Comparison of ENCODE assay signal across 9 cellular contexts in the genomic region with DNA sequence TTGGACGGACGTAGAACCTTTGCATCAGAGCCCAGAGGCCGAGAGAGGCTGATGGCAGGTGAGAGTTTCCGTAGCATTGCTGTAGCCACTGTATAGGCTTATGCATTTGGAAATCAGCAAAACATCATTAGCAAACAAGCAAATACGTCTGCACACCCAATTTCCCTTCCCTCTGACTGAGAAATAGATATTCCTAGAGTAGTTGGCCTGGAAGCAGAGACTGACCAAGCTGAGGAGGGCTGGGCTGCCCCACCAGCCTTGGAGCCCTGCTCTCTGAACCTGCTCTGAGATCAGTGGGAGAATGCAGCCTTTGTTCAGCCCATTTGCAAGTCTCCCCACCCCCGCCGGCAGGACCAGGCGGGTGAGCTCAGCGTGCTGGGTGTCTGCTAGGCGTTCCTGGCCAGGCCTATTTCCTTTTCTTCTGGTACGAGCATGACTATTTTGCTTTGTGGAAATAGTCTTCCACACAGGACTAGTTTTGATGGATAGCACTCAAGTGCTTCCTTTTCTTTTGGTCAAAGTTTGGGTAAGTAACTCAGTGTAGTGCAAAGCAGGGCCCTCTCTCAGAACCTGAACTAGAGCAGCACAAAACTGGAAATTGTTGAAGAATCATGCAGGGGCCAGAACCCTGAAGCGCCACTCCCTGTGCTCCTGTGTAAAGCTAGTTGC. TPM values are rescaled to one million over a fixed set of nuclear protein-coding genes. Genes with fewer than 3 reads are reported as not detected.
DNase-seq lines count a peak whose midpoint lies in the region; TF ChIP-seq lines count a peak whose summit lies in the region.
"Had no signal": no experiment of that assay in that cellular context is flagged by ENCODE, and none has a peak within 500 bp of the region (broad histone marks: within the 10 kb centered on the region; RNA-seq: fewer than 3 reads in every experiment).

No MANE protein-coding gene starts in this region.

- peak overlapping the region; percentile 74 for H3K27ac Mint-ChIP-seq in activated T-helper 1 cell treated with anti-CD3 and anti-CD28 coated beads, Interleukin-12 subunit alpha, Interleukin-12 subunit beta, Interleukin-2, Interleukin-4 antibody, amounts not matched to agents 30 ng/mL and 10 ng/mL and 1 ng/mL, durations not matched to agents 14 hours and 24 hours and 36 hours

- peaks cover 29% of the 10 kb centered on the region for H3K4me1 ChIP-seq in left ventricle myocardium inferior

- no peak for TF ChIP-seq CTCF in left ventricle myocardium inferior (IDR thresholded peaks at IDR 0.05; ENCODE audit: borderline replicate concordance)

- no peak overlapping the region for H3K4me3 ChIP-seq in H7 (ENCODE audit: insufficient read depth, low read depth, low read length)
- H3K4me3 ChIP-seq in left ventricle myocardium inferior: no peak overlapping the region

- intact Hi-C loops in activated T-helper 1 cell treated with anti-CD3 and anti-CD28 coated beads, Interleukin-12 subunit alpha, Interleukin-12 subunit beta, Interleukin-2, Interleukin-4 antibody, amounts not matched to agents 30 ng/mL and 10 ng/mL and 1 ng/mL, durations not matched to agents 14 hours and 24 hours and 36 hours (cut with micrococcal nuclease): no loop called here
- intact Hi-C loops in left ventricle myocardium inferior (cut with micrococcal nuclease): no loop called here

- H3K36me3 Mint-ChIP-seq in activated T-helper 1 cell treated with anti-CD3 and anti-CD28 coated beads, Interleukin-12 subunit alpha, Interleukin-12 subunit beta, Interleukin-2, Interleukin-4 antibody, amounts not matched to agents 30 ng/mL and 10 ng/mL and 1 ng/mL, durations not matched to agents 14 hours and 24 hours and 36 hours (ENCODE audit: low read depth): peaks cover 1% of the 10 kb centered on the region

- H3K27me3 ChIP-seq in H7 (ENCODE audit: control insufficient read depth, insufficient read depth, low read length) (no peaks in the 10 kb centered on the region), left ventricle myocardium inferior (ENCODE audit: low read depth) (no peaks in the 10 kb centered on the region)

- peaks cover 10% of the 10 kb centered on the region for H3K9me3 ChIP-seq in left ventricle myocardium inferior (replicated peaks)

- peak overlapping the region; percentile 68 for H3K27ac ChIP-seq in left ventricle myocardium inferior (replicated peaks)

- no peaks in the 10 kb centered on the region for H3K27me3 Mint-ChIP-seq in activated T-helper 1 cell treated with anti-CD3 and anti-CD28 coated beads, Interleukin-12 subunit alpha, Interleukin-12 subunit beta, Interleukin-2, Interleukin-4 antibody, amounts not matched to agents 30 ng/mL and 10 ng/mL and 1 ng/mL, durations not matched to agents 14 hours and 24 hours and 36 hours (ENCODE audit: insufficient read depth)

- no peaks in the 10 kb centered on the region for H3K36me3 ChIP-seq in H7 (replicated peaks; ENCODE audit: control insufficient read depth, insufficient read depth, low read length)
- no peaks in the 10 kb centered on the region for H3K36me3 ChIP-seq in left ventricle myocardium inferior

- peak overlapping the region; percentile 45 for H3K4me3 Mint-ChIP-seq in activated T-helper 1 cell treated with anti-CD3 and anti-CD28 coated beads, Interleukin-12 subunit alpha, Interleukin-12 subunit beta, Interleukin-2, Interleukin-4 antibody, amounts not matched to agents 30 ng/mL and 10 ng/mL and 1 ng/mL, durations not matched to agents 14 hours and 24 hours and 36 hours

- peak; percentile 65 for DNase-seq in H7
- DNase-seq in activated T-helper 1 cell treated with anti-CD3 and anti-CD28 coated beads, Interleukin-12 subunit alpha, Interleukin-12 subunit beta, Interleukin-2, Interleukin-4 antibody, amounts not matched to agents 30 ng/mL and 10 ng/mL and 1 ng/mL, durations not matched to agents 14 hours and 24 hours and 36 hours (ENCODE audit: low spot score): no peak
- peak; percentile 65 for DNase-seq in left ventricle myocardium inferior
- DNase-seq in retina: peak; percentile 34
- no peak for DNase-seq in DMS114 treated with DMSO at 0.1 percent for 48 hours (lab: John Stamatoyannopoulos, UW; ENCODE audit: unreplicated experiment)
- no peak for DNase-seq in MV-4-11 (lab: John Stamatoyannopoulos, UW)
- DNase-seq in NCI-H345 treated with DMSO at 0.1 percent for 48 hours (lab: John Stamatoyannopoulos, UW; ENCODE audit: unreplicated experiment): no peak
- DNase-seq in NCI-H1105 (lab: John Stamatoyannopoulos, UW): no peak

- no peaks in the 10 kb centered on the region for H3K9me3 Mint-ChIP-seq in activated T-helper 1 cell treated with anti-CD3 and anti-CD28 coated beads, Interleukin-12 subunit alpha, Interleukin-12 subunit beta, Interleukin-2, Interleukin-4 antibody, amounts not matched to agents 30 ng/mL and 10 ng/mL and 1 ng/mL, durations not matched to agents 14 hours and 24 hours and 36 hours

- H3K4me1 Mint-ChIP-seq in activated T-helper 1 cell treated with anti-CD3 and anti-CD28 coated beads, Interleukin-12 subunit alpha, Interleukin-12 subunit beta, Interleukin-2, Interleukin-4 antibody, amounts not matched to agents 30 ng/mL and 10 ng/mL and 1 ng/mL, durations not matched to agents 14 hours and 24 hours and 36 hours (ENCODE audit: low read depth): peaks cover 18% of the 10 kb centered on the region

RNA-seq across cellular contexts. Expression of a gene that starts 21.9 kb away (rescaled TPM):
- 17.9 and 29.9 TPM in 2 replicates for total RNA-seq in H7 (2014; rRNA removed; shearing (Covaris generic))
- total RNA-seq in activated T-helper 1 cell treated with anti-CD3 and anti-CD28 coated beads, Interleukin-12 subunit alpha, Interleukin-12 subunit beta, Interleukin-2, Interleukin-4 antibody, amounts not matched to agents 30 ng/mL and 10 ng/mL and 1 ng/mL, durations not matched to agents 14 hours and 24 hours and 36 hours: 54.8 and 55.9 TPM in 2 replicates
- 12.0 TPM for total RNA-seq in left ventricle myocardium inferior

RNA-seq across cellular contexts. Expression of a gene that starts 56.9 kb away (rescaled TPM):
- 0.03 and 0.15 TPM in 2 replicates for total RNA-seq in H7 (2014; rRNA removed; shearing (Covaris generic))
- not detected in 2 replicates for total RNA-seq in activated T-helper 1 cell treated with anti-CD3 and anti-CD28 coated beads, Interleukin-12 subunit alpha, Interleukin-12 subunit beta, Interleukin-2, Interleukin-4 antibody, amounts not matched to agents 30 ng/mL and 10 ng/mL and 1 ng/mL, durations not matched to agents 14 hours and 24 hours and 36 hours
- not detected for total RNA-seq in left ventricle myocardium inferior
- total RNA-seq: lower leg skin had no signal

Comparison
In these comparisons a context has a peak if more than half of its experiments do, and no peak if none do; other contexts are left out.
1. DNase-seq: peak in H7 (single experiment), left ventricle myocardium inferior (single experiment) and retina (single experiment); none in activated T-helper 1 cell treated with anti-CD3 and anti-CD28 coated beads, Interleukin-12 subunit alpha, Interleukin-12 subunit beta, Interleukin-2, Interleukin-4 antibody, amounts not matched to agents 30 ng/mL and 10 ng/mL and 1 ng/mL, durations not matched to agents 14 hours and 24 hours and 36 hours (single experiment), DMS114 treated with DMSO at 0.1 percent for 48 hours (single experiment), MV-4-11 (single experiment), NCI-H345 treated with DMSO at 0.1 percent for 48 hours (single experiment) and NCI-H1105 (single experiment).